Comparison of ENCODE assay signal across 20 cellular contexts in genomic region chr2:182594286-182594685, GRCh38.
DNase-seq lines count a peak whose midpoint lies in the region; ATAC-seq and TF ChIP-seq lines count a peak whose summit lies in the region.
"Had no signal": no experiment of that assay in that cellular context is flagged by ENCODE, and none has a peak within 500 bp of the region (broad histone marks: within the 10 kb centered on the region; RNA-seq: fewer than 3 reads in every experiment).

No MANE protein-coding gene starts in this region.

- H3K36me3 Mint-ChIP-seq in activated CD8-positive, alpha-beta memory T cell treated with anti-CD3 and anti-CD28 coated beads, Interleukin-2, amount 10 ng/mL, durations not matched to agents 7 days and 5 days: no peaks in the 10 kb centered on the region

- H3K36me3 ChIP-seq in ACC112 (ENCODE audit: insufficient read depth, low read length): no peaks in the 10 kb centered on the region
- no peaks in the 10 kb centered on the region for H3K36me3 ChIP-seq in lung (ENCODE audit: control insufficient read depth in 2 of 2, insufficient read depth in 2 of 2, low read length in 2 of 2)
- H3K36me3 ChIP-seq: heart right ventricle, Peyer's patch, upper lobe of right lung had no signal

- H3K4me1 ChIP-seq in ACC112 (ENCODE audit: control insufficient read depth, insufficient read depth, low read length, unreplicated experiment) (peaks cover 25% of the 10 kb centered on the region), lung (ENCODE audit: control insufficient read depth in 2 of 2, insufficient read depth in 2 of 2, low read length in 2 of 2) (no peaks in the 10 kb centered on the region)
- H3K4me1 ChIP-seq: Peyer's patch, upper lobe of right lung had no signal

- no peaks in the 10 kb centered on the region for H3K4me1 Mint-ChIP-seq in activated CD8-positive, alpha-beta memory T cell treated with anti-CD3 and anti-CD28 coated beads, Interleukin-2, amount 10 ng/mL, durations not matched to agents 7 days and 5 days

- TF ChIP-seq CTCF in astrocyte of the spinal cord (IDR thresholded peaks at IDR 0.05; ENCODE audit: low read depth, low read length) (no peak), lung (IDR thresholded peaks at IDR 0.05; ENCODE audit: control extremely low read depth, extremely low read depth) (no peak)

- H3K9me3 Mint-ChIP-seq in activated CD8-positive, alpha-beta memory T cell treated with anti-CD3 and anti-CD28 coated beads, Interleukin-2, amount 10 ng/mL, durations not matched to agents 7 days and 5 days (ENCODE audit: low read depth): no peaks in the 10 kb centered on the region
- H3K9me3 Mint-ChIP-seq: activated CD8-positive, alpha-beta T cell treated with anti-CD3 and anti-CD28 coated beads for 36 hours had no signal

- 89 to 93% methylated on average over 1 of the region's 1 CpG for WGBS in lung, 2 donors

- no peaks in the 10 kb centered on the region for H3K9me3 ChIP-seq in lung (ENCODE audit: control insufficient read depth in 2 of 2, insufficient read depth in 1 of 2, low read length in 1 of 2)
- H3K9me3 ChIP-seq: heart right ventricle, Peyer's patch, upper lobe of right lung had no signal

- CTCF ChIA-PET in activated CD8-positive, alpha-beta memory T cell treated with anti-CD3 and anti-CD28 coated beads, Interleukin-2, amount 10 ng/mL, durations not matched to agents 7 days and 5 days (lab: Charles Lee): no interaction called here

- H3K27ac Mint-ChIP-seq in activated CD8-positive, alpha-beta memory T cell treated with anti-CD3 and anti-CD28 coated beads, Interleukin-2, amount 10 ng/mL, durations not matched to agents 7 days and 5 days: no peak overlapping the region
- H3K27ac Mint-ChIP-seq: activated CD8-positive, alpha-beta T cell treated with anti-CD3 and anti-CD28 coated beads for 36 hours had no signal

- H3K4me3 Mint-ChIP-seq in activated CD8-positive, alpha-beta memory T cell treated with anti-CD3 and anti-CD28 coated beads, Interleukin-2, amount 10 ng/mL, durations not matched to agents 7 days and 5 days: no peak overlapping the region
- H3K4me3 Mint-ChIP-seq: activated CD8-positive, alpha-beta T cell treated with anti-CD3 and anti-CD28 coated beads for 36 hours had no signal

- peaks cover 9% of the 10 kb centered on the region for H3K27me3 Mint-ChIP-seq in activated CD8-positive, alpha-beta memory T cell treated with anti-CD3 and anti-CD28 coated beads, Interleukin-2, amount 10 ng/mL, durations not matched to agents 7 days and 5 days

- H2AFZ ChIP-seq in ACC112 (ENCODE audit: low read length, unreplicated experiment): no peak overlapping the region

- H3K79me2 ChIP-seq in ACC112 (ENCODE audit: control insufficient read depth, insufficient read depth, low read length, unreplicated experiment): no peaks in the 10 kb centered on the region

- H3K27me3 ChIP-seq in ACC112 (ENCODE audit: insufficient read depth, low read length) (no peaks in the 10 kb centered on the region), lung (ENCODE audit: control insufficient read depth, insufficient read depth) (no peaks in the 10 kb centered on the region)
- H3K27me3 ChIP-seq: heart right ventricle, Peyer's patch, upper lobe of right lung had no signal

- in situ Hi-C loops in astrocyte of the spinal cord (cut with HindIII; ENCODE audit: low sequenced_read_pairs): no loop called here

- no peak overlapping the region for H3K4me3 ChIP-seq in ACC112 (ENCODE audit: low read depth, low read length)
- no peak overlapping the region for H3K4me3 ChIP-seq in astrocyte of the spinal cord (ENCODE audit: low read depth, low read length)
- no peak overlapping the region for H3K4me3 ChIP-seq in lung
- H3K4me3 ChIP-seq: heart right ventricle, Peyer's patch, upper lobe of right lung had no signal

- DNase-seq in HS-27A (ENCODE audit: low read depth): peak; percentile 8
- peak; percentile 40 for DNase-seq in astrocyte of the spinal cord (ENCODE audit: low read depth, low spot score)
- no peak for DNase-seq in lung (ENCODE audit: low spot score)
- DNase-seq in activated CD4-positive, alpha-beta T cell treated with anti-CD3 and anti-CD28 coated beads for 48 hours: no peak
- no peak for DNase-seq in NCI-H1092 (lab: John Stamatoyannopoulos, UW)
- no peak for DNase-seq in activated CD8-positive, alpha-beta memory T cell treated with anti-CD3 and anti-CD28 coated beads, Interleukin-2, amount 10 ng/mL, durations not matched to agents 7 days and 5 days
- DNase-seq: activated CD8-positive, alpha-beta T cell treated with anti-CD3 and anti-CD28 coated beads for 36 hours; amniotic stem cell; heart right ventricle; kidney; midbrain; NCI-H2029 treated with DMSO at 0.1 percent for 48 hours; nucleus accumbens; Peyer's patch; small intestine; stimulated activated naive CD4-positive, alpha-beta T cell treated with Interleukin-2 at 50 U/mL for 16 hours; upper lobe of right lung had no signal

- ATAC-seq in lung (ENCODE audit: insufficient read depth, low FRiP score) (peak; percentile 21), HG03039 (IDR thresholded peaks at IDR 0.05; ENCODE audit: unreplicated experiment) (no peak)
- ATAC-seq in activated CD8-positive, alpha-beta memory T cell treated with anti-CD3 and anti-CD28 coated beads, Interleukin-2, amount 10 ng/mL, durations not matched to agents 7 days and 5 days: no peak
- ATAC-seq: activated CD8-positive, alpha-beta T cell treated with anti-CD3 and anti-CD28 coated beads for 36 hours; heart right ventricle; upper lobe of right lung had no signal

- H3K27ac ChIP-seq in ACC112 (ENCODE audit: low read depth, low read length) (peak overlapping the region; percentile 2; the same call in 1 of the 2 replicates), lung (ENCODE audit: low read depth in 1 of 2, low read length in 1 of 2) (no peak overlapping the region)
- H3K27ac ChIP-seq: heart right ventricle, Peyer's patch, upper lobe of right lung, VCaP had no signal

Comparison
In these comparisons a context has a peak if more than half of its experiments do, and no peak if none do; other contexts are left out.
1. DNase-seq: peak in HS-27A (single experiment) and astrocyte of the spinal cord (single experiment); none in lung (single experiment), activated CD4-positive, alpha-beta T cell treated with anti-CD3 and anti-CD28 coated beads for 48 hours (single experiment), NCI-H1092 (single experiment) and activated CD8-positive, alpha-beta memory T cell treated with anti-CD3 and anti-CD28 coated beads, Interleukin-2, amount 10 ng/mL, durations not matched to agents 7 days and 5 days (single experiment).